11 cellular contexts compared by ENCODE assay signal in the genomic region with DNA sequence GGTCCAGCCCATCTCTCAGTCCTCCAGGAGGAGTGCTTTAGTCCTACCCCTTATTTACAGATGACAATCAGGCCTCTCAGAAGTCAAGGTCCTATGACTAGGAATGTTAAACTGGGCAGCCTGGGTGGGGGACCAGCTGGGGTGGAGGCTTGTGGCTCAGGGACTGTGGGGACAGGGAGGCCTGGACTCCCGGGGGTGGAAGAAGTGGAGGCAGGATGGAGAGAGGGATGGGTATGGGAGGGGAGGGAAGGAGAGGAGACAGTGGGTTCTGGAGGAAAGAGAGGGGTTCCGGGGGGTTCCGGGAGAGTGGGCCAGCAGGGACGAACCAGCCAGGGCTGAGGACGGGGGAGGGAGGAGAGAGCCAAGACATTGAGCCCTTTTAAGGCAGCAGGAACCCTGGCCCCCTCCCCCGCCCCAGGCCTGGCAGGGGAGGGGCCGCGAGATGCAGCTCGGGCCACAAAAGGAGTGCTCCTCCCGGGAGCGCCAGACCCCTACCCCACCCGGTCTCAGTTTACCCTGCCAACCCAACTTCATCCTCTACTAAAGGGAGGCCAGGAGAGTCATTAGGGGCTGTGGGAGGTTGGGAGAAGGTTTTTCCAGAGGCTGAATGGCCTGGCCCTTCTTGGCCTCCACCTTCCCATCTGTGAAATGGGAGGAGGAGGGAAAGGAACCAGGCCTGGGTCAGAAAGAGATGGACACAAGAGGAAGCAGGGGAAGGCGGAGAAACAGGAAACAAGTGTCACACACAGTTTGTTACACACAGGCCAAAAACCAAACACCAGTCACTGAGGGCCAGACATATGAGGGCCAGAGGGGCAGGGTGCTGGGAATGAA. TPM values are rescaled to one million over a fixed set of nuclear protein-coding genes. Genes with fewer than 3 reads are reported as not detected.
DNase-seq lines count a peak whose midpoint lies in the region; TF ChIP-seq lines count a peak whose summit lies in the region.
"Had no signal": no experiment of that assay in that cellular context is flagged by ENCODE, and none has a peak within 500 bp of the region (broad histone marks: within the 10 kb centered on the region; RNA-seq: fewer than 3 reads in every experiment).

No MANE protein-coding gene starts in this region.

- H4K8ac ChIP-seq in neuronal stem cell (ENCODE audit: low read depth, low read length): no peak overlapping the region

- H2AK5ac ChIP-seq in neuronal stem cell (ENCODE audit: low read depth, low read length): peak overlapping the region; percentile 40

- peak overlapping the region; percentile 92 to 97 for H3K27ac ChIP-seq in coronary artery
- no peak overlapping the region for H3K27ac ChIP-seq in neuronal stem cell (replicated peaks; ENCODE audit: low read length)

- TF ChIP-seq CTCF in coronary artery (IDR thresholded peaks at IDR 0.05): no peak
- TF ChIP-seq CTCF in GM13977 (IDR thresholded peaks at IDR 0.05; ENCODE audit: extremely low read depth, insufficient read depth, missing control alignments): no peak

- no peak overlapping the region for H2BK5ac ChIP-seq in neuronal stem cell (ENCODE audit: low read length)

- H3K79me1 ChIP-seq in neuronal stem cell (ENCODE audit: low read depth, low read length): peaks cover 2% of the 10 kb centered on the region

- H2BK15ac ChIP-seq in neuronal stem cell (ENCODE audit: low read length): no peak overlapping the region

- no CpG with 5 or more reads among the region's 13 CpGs for WGBS in neuronal stem cell (ENCODE audit: extremely low coverage in 2 of 2, insufficient read length in 2 of 2, insufficient replicate concordance in 1 of 2), 2 donors

- H3K4me3 ChIP-seq in coronary artery: peak overlapping the region; percentile 69
- H3K4me3 ChIP-seq in neuronal stem cell (ENCODE audit: low read length in 2 of 2): no peak overlapping the region

- H3K4me2 ChIP-seq in neuronal stem cell (ENCODE audit: insufficient read depth, low read length, poor library complexity, severe bottlenecking): no peak overlapping the region

- no peaks in the 10 kb centered on the region for H3K9me3 ChIP-seq in neuronal stem cell (replicated peaks in 1 of 2; ENCODE audit: control insufficient read depth in 2 of 2, insufficient read depth in 1 of 2, low read depth in 1 of 2, low read length in 2 of 2)

- H3K4me1 ChIP-seq in neuronal stem cell (ENCODE audit: control insufficient read depth in 2 of 2, insufficient read depth in 1 of 2, low read depth in 1 of 2, low read length in 2 of 2): peaks cover 19 to 24% of the 10 kb centered on the region in 2 donors

- H3K14ac ChIP-seq in neuronal stem cell (ENCODE audit: low read length): no peak overlapping the region

- peaks cover 0 to 6% (median 0%) of the 10 kb centered on the region in 3 experiments for H3K27me3 ChIP-seq in neuronal stem cell (ENCODE audit: control insufficient read depth in 3 of 3, insufficient read depth in 3 of 3, low read depth in 1 of 3, low read length in 3 of 3)

- H4K91ac ChIP-seq in neuronal stem cell (ENCODE audit: low read depth, low read length, poor library complexity): no peak overlapping the region

- H2BK120ac ChIP-seq in neuronal stem cell (ENCODE audit: low read depth, low read length): no peak overlapping the region

- no peak overlapping the region for H3K18ac ChIP-seq in neuronal stem cell (ENCODE audit: low read length)

- DNase-seq in A172 (ENCODE audit: low spot score) (peak; percentile 26), HuH-7 (ENCODE audit: low spot score) (peak; percentile 65), coronary artery (ENCODE audit: low spot score) (no peak), neuronal stem cell (ENCODE audit: low spot score) (no peak), GM13977 (ENCODE audit: low spot score) (no peak), T-helper 9 cell (no peak), iPS-NIHi7 (ENCODE audit: extremely low spot score) (no peak)
- no peak for DNase-seq in activated CD4-positive, alpha-beta T cell treated with anti-CD3 and anti-CD28 coated beads for 4 hours
- DNase-seq: activated CD4-positive, alpha-beta T cell treated with anti-CD3 and anti-CD28 coated beads, Interleukin-2, amount 50 U/mL, for 4 hours had no signal

- H3K4ac ChIP-seq in neuronal stem cell (ENCODE audit: low read length): no peak overlapping the region

- H2AFZ ChIP-seq in neuronal stem cell (ENCODE audit: low read length): no peak overlapping the region

- H3K23ac ChIP-seq in neuronal stem cell (ENCODE audit: low read depth, low read length, poor library complexity): no peak overlapping the region

- H3K36me3 ChIP-seq in neuronal stem cell (replicated peaks in 1 of 2; ENCODE audit: control insufficient read depth in 2 of 2, insufficient read depth in 2 of 2, low read length in 2 of 2): peaks cover 29 to 63% of the 10 kb centered on the region in 2 donors

- in situ Hi-C loops in GM13977 (cut with MboI; ENCODE audit: low pct_unique_long_range_greater_than_20kb, low sequenced_read_pairs, unreplicated experiment): no loop called here

- H2BK12ac ChIP-seq in neuronal stem cell (ENCODE audit: low read length): no peak overlapping the region

- peak overlapping the region; percentile 9 for H3K9ac ChIP-seq in neuronal stem cell (ENCODE audit: low read depth, low read length, poor library complexity)

RNA-seq across cellular contexts. Expression of a gene that starts 1.6 kb away (rescaled TPM):
- 25.1 and 30.5 TPM in 2 replicates for total RNA-seq in A172 (2014; rRNA removed; shearing (Covaris generic))
- 29.4 TPM for polyA plus RNA-seq in neuronal stem cell (2013, experiment 1 of 2)
- 28.6 TPM for polyA plus RNA-seq in neuronal stem cell (2013, experiment 2 of 2)

RNA-seq across cellular contexts. Expression of a gene that starts 11.6 kb away (rescaled TPM):
- 9.5 and 14.5 TPM in 2 replicates for total RNA-seq in A172 (2014; rRNA removed; shearing (Covaris generic))
- polyA plus RNA-seq in neuronal stem cell (2013, experiment 1 of 2): 34.8 TPM
- 34.5 TPM for polyA plus RNA-seq in neuronal stem cell (2013, experiment 2 of 2)

RNA-seq across cellular contexts. Expression of a gene that starts 12.0 kb away (rescaled TPM):
- 14.8 and 27.0 TPM in 2 replicates for total RNA-seq in A172 (2014; rRNA removed; shearing (Covaris generic))
- polyA plus RNA-seq in neuronal stem cell (2013, experiment 1 of 2): 36.3 TPM
- 35.8 TPM for polyA plus RNA-seq in neuronal stem cell (2013, experiment 2 of 2)

RNA-seq across cellular contexts. Expression of a gene that starts 34.4 kb away (rescaled TPM):
- not detected in 2 replicates for total RNA-seq in A172 (2014; rRNA removed; shearing (Covaris generic))
- not detected for polyA plus RNA-seq in neuronal stem cell (2013, experiment 1 of 2)
- 0.03 TPM for polyA plus RNA-seq in neuronal stem cell (2013, experiment 2 of 2)
- total RNA-seq: RPMI7951 had no signal

RNA-seq across cellular contexts. Expression of a gene that starts 47.4 kb away (rescaled TPM):
- total RNA-seq in A172 (2014; rRNA removed; shearing (Covaris generic)): not detected in 2 replicates
- polyA plus RNA-seq in neuronal stem cell (2013, experiment 1 of 2): 0.01 TPM
- polyA plus RNA-seq in neuronal stem cell (2013, experiment 2 of 2): 0.03 TPM
- total RNA-seq: mucosa of gallbladder, RPMI7951 had no signal

Comparison
In these comparisons a context has a peak if more than half of its experiments do, and no peak if none do; other contexts are left out.
1. DNase-seq: peak in A172 (single experiment) and HuH-7 (single experiment); none in coronary artery (single experiment), neuronal stem cell (single experiment), activated CD4-positive, alpha-beta T cell treated with anti-CD3 and anti-CD28 coated beads for 4 hours (0 of 2), GM13977 (single experiment), T-helper 9 cell (single experiment) and iPS-NIHi7 (single experiment).